In genomic region chr1:10170362-10170665, GRCh38 we compare ENCODE assay signal across 12 cellular contexts. TPM values are rescaled to one million over a fixed set of nuclear protein-coding genes. Genes with fewer than 3 reads are reported as not detected.
DNase-seq lines count a peak whose midpoint lies in the region; ATAC-seq, FAIRE-seq and TF ChIP-seq lines count a peak whose summit lies in the region.
"Had no signal": no experiment of that assay in that cellular context is flagged by ENCODE, and none has a peak within 500 bp of the region (broad histone marks: within the 10 kb centered on the region; RNA-seq: fewer than 3 reads in every experiment).

No MANE protein-coding gene starts in this region.

- H3K36me3 ChIP-seq in HepG2 (replicated peaks in 1 of 2; ENCODE audit: control insufficient read depth in 1 of 2, insufficient read depth in 2 of 2, low read length in 2 of 2) = peaks cover 1 to 11% of the 10 kb centered on the region in 2 experiments; a peak in 3 of 5 replicates
- H3K36me3 ChIP-seq in right lobe of liver = peaks cover 0 to 41% (median 5%) of the 10 kb centered on the region in 4 donors

- TF ChIP-seq POLR2A in HepG2 (IDR thresholded peaks at IDR 0.05; ENCODE audit: insufficient read depth in 1 of 2, low read depth in 2 of 2, low read length in 2 of 2) = no peak
- TF ChIP-seq POLR2A in right lobe of liver (IDR thresholded peaks at IDR 0.05) = no peak

- CTCF ChIA-PET in HepG2 (lab: Yijun Ruan, JAX; ENCODE audit: low intra/inter-chr PET ratio, low total read pairs) = no interaction called here

- no peaks in the 10 kb centered on the region for H3K9me3 Mint-ChIP-seq in activated naive CD8-positive, alpha-beta T cell (ENCODE audit: low read depth)

- no peak for TF ChIP-seq RAD21 in HepG2 (CRISPR knock-in tag; IDR thresholded peaks at IDR 0.05)

- WGBS in HepG2 (ENCODE audit: low lambda C conversion rate) = 62% methylated on average over 2 of the region's 2 CpGs
- WGBS in right lobe of liver (ENCODE audit: insufficient coverage, low coverage, low lambda C conversion rate, missing lambda C conversion rate) = 58% methylated on average over 2 of the region's 2 CpGs

- peak; percentile 36 for FAIRE-seq in HepG2 (lab: Jason Lieb, UNC)

- peaks cover 33% of the 10 kb centered on the region for H3K4me1 Mint-ChIP-seq in activated naive CD8-positive, alpha-beta T cell (ENCODE audit: low read depth)
- H3K4me1 Mint-ChIP-seq: WTC11 had no signal

- POLR2A ChIA-PET in HepG2 (lab: Yijun Ruan, JAX) = interaction anchor here (0.9 kb wide), 2 partner anchors 39 to 57 kb away, joined by 3 to 4 read pairs; no protein-coding TSS in a partner anchor

- intact Hi-C loops in HepG2 (cut with micrococcal nuclease; ENCODE audit: unreplicated experiment) = loop anchor here (5.0 kb wide), 1 partner anchor 42 kb away; the partner anchor contains the start of gene KIF1B
- intact Hi-C loops in right lobe of liver (cut with DNase I) = no loop called here
- intact Hi-C loops in head of caudate nucleus (cut with DNase I) = no loop called here

- no peaks in the 10 kb centered on the region for H4K20me1 ChIP-seq in HepG2 (ENCODE audit: insufficient read depth, low read length)
- H4K20me1 ChIP-seq: BLaER1 had no signal

- DNase-seq in HepG2 (ENCODE audit: low spot score) (no peak), right lobe of liver (no peak), NCI-H510A treated with DMSO at 0.1 percent for 48 hours (lab: John Stamatoyannopoulos, UW) (no peak), head of caudate nucleus (no peak)
- no peak for DNase-seq in stimulated activated naive CD8-positive, alpha-beta T cell treated with anti-CD3 and anti-CD28 coated beads, Interleukin-15, Interleukin-2, amounts not matched to agents 100 U/mL and 50 U/mL, for 24 hours
- DNase-seq: NCI-H1105 had no signal

- ATAC-seq in HepG2 = no peak
- no peak for ATAC-seq in right lobe of liver
- ATAC-seq in HG03460 (IDR thresholded peaks at IDR 0.05; ENCODE audit: unreplicated experiment) = peak; percentile 70
- peak; percentile 92 for ATAC-seq in stimulated activated naive CD8-positive, alpha-beta T cell treated with anti-CD3 and anti-CD28 coated beads, Interleukin-15, Interleukin-2, amounts not matched to agents 100 U/mL and 50 U/mL, for 24 hours
- ATAC-seq in GM19324 (IDR thresholded peaks at IDR 0.05; ENCODE audit: low FRiP score, unreplicated experiment) = no peak
- ATAC-seq: WTC11 had no signal

- H2AFZ ChIP-seq in HepG2 (ENCODE audit: low read length) = no peak overlapping the region

- peaks cover 21% of the 10 kb centered on the region for H3K36me3 Mint-ChIP-seq in activated naive CD8-positive, alpha-beta T cell

- H3K4me3 Mint-ChIP-seq in activated naive CD8-positive, alpha-beta T cell = peak overlapping the region; percentile 67
- H3K4me3 Mint-ChIP-seq: WTC11 had no signal

- H3K27ac ChIP-seq in HepG2 (ENCODE audit: extremely low read length, insufficient read depth, low read length) (peak overlapping the region; percentile 92), right lobe of liver (no peak overlapping the region)
- H3K27ac ChIP-seq: BLaER1, thoracic aorta had no signal

- in situ Hi-C loops in HepG2 (cut with HindIII; ENCODE audit: extremely low pct_ligation_motif_present, low pct_unique_long_range_greater_than_20kb) = no loop called here

- TF ChIP-seq EP300 in HepG2 (IDR thresholded peaks at IDR 0.05; ENCODE audit: low read depth in 2 of 2, low read length in 2 of 2) = no peak
- no peak for TF ChIP-seq EP300 in HepG2 (CRISPR knock-in tag; IDR thresholded peaks at IDR 0.05; ENCODE audit: borderline replicate concordance)

- peak overlapping the region; percentile 52 for H3K9ac ChIP-seq in HepG2 (ENCODE audit: insufficient read depth, low read depth, low read length)
- H3K9ac ChIP-seq: BLaER1 had no signal

- TF ChIP-seq CTCF in HepG2 (CRISPR knock-in tag; IDR thresholded peaks at IDR 0.05) = no peak
- TF ChIP-seq CTCF in right lobe of liver (IDR thresholded peaks at IDR 0.05) = no peak

- H3K27me3 Mint-ChIP-seq in activated naive CD8-positive, alpha-beta T cell = no peaks in the 10 kb centered on the region

- peak overlapping the region; percentile 77 for H3K4me2 ChIP-seq in HepG2 (ENCODE audit: low read depth, low read length)
- H3K4me2 ChIP-seq: BLaER1 had no signal

- no peaks in the 10 kb centered on the region for H3K27me3 ChIP-seq in HepG2 (ENCODE audit: control insufficient read depth in 1 of 2, insufficient read depth in 2 of 2, low read length in 2 of 2)
- H3K27me3 ChIP-seq in right lobe of liver = no peaks in the 10 kb centered on the region
- H3K27me3 ChIP-seq: BLaER1 had no signal

- BruUV-seq in HepG2 (replicated peaks; lab: Mats Ljungman, UMichigan) = no TSS peak

- no peaks in the 10 kb centered on the region for H3K9me3 ChIP-seq in HepG2 (ENCODE audit: low read length)
- H3K9me3 ChIP-seq in right lobe of liver = no peaks in the 10 kb centered on the region
- H3K9me3 ChIP-seq: thoracic aorta had no signal

- H3K27ac Mint-ChIP-seq in activated naive CD8-positive, alpha-beta T cell = peak overlapping the region; percentile 93
- H3K27ac Mint-ChIP-seq: WTC11 had no signal

- H3K4me1 ChIP-seq in HepG2 (ENCODE audit: insufficient read depth, low read length) = peaks cover 53% of the 10 kb centered on the region
- H3K4me1 ChIP-seq in right lobe of liver = no peaks in the 10 kb centered on the region
- H3K4me1 ChIP-seq: BLaER1 had no signal

- peaks cover 15% of the 10 kb centered on the region for H3K79me2 ChIP-seq in HepG2 (ENCODE audit: insufficient read depth, low read length)

- H3K4me3 ChIP-seq in HepG2 (replicated peaks in 1 of 3; ENCODE audit: insufficient read depth in 1 of 3, low read depth in 2 of 3, low read length in 3 of 3) (no peak overlapping the region; a peak in 1 of 6 replicates), right lobe of liver (no peak overlapping the region)
- H3K4me3 ChIP-seq: BLaER1, thoracic aorta had no signal

TF ChIP-seq in HepG2, 621 proteins besides CTCF, POLR2A, EP300 and RAD21:
- TF ChIP-seq SRF (IDR thresholded peaks at IDR 0.05; ENCODE audit: low read depth, low read length) = peak; percentile 39; the same call in 1 of the 2 replicates
- TF ChIP-seq, protein P1, sequence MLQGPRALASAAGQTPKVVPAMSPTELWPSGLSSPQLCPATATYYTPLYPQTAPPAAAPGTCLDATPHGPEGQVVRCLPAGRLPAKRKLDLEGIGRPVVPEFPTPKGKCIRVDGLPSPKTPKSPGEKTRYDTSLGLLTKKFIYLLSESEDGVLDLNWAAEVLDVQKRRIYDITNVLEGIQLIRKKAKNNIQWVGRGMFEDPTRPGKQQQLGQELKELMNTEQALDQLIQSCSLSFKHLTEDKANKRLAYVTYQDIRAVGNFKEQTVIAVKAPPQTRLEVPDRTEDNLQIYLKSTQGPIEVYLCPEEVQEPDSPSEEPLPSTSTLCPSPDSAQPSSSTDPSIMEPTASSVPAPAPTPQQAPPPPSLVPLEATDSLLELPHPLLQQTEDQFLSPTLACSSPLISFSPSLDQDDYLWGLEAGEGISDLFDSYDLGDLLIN (CRISPR knock-in tag; IDR thresholded peaks at IDR 0.05; ENCODE audit: borderline replicate concordance) = no peak

RNA-seq across cellular contexts. Expression of gene KIF1B, which starts 40.1 kb away (rescaled TPM):
- total RNA-seq in HepG2 (2016; rRNA removed; fragmentation: Illumina TruSeq; extraction: Trizol) (26.7 and 43.6 TPM in 2 replicates), right lobe of liver (10 to 100 TPM; 21.7 to 29.4 (median 23.2) TPM)
- total RNA-seq in HepG2 (2016; cell fraction: cytosol; rRNA removed; fragmentation: Illumina TruSeq; extraction: Trizol; ENCODE audit: low read depth) = 5.1 and 5.3 TPM in 2 replicates
- total RNA-seq in HepG2 (2016; cell fraction: insoluble cytoplasmic fraction; rRNA removed; fragmentation: Illumina TruSeq; extraction: Trizol) = 25.5 and 40.1 TPM in 2 replicates
- 11.3 and 11.4 TPM in 2 replicates for total RNA-seq in HepG2 (2016; cell fraction: membrane; rRNA removed; fragmentation: Illumina TruSeq; extraction: Trizol)
- 35.4 and 42.7 TPM in 2 replicates for total RNA-seq in HepG2 (2016; cell fraction: nucleus; rRNA removed; fragmentation: Illumina TruSeq; extraction: Trizol)
- 27.0 and 32.5 TPM in 2 replicates for polyA plus RNA-seq in HepG2 (2011; rRNA removed)
- 18.2 and 23.8 TPM in 2 replicates for polyA plus RNA-seq in HepG2 (2011; cell fraction: cytosol; rRNA removed)
- polyA plus RNA-seq in HepG2 (2011; cell fraction: nucleus; rRNA removed) = 22.1 and 26.2 TPM in 2 replicates
- 21.2 and 27.8 TPM in 2 replicates for polyA plus RNA-seq in HepG2 (2012)
- polyA plus RNA-seq in HepG2 (2016; cell fraction: cytosol; fragmentation: Illumina TruSeq; extraction: Trizol; ENCODE audit: low read depth) = 0.59 and 0.67 TPM in 2 replicates
- polyA plus RNA-seq in HepG2 (2016; cell fraction: insoluble cytoplasmic fraction; fragmentation: Illumina TruSeq; extraction: Trizol; ENCODE audit: low read depth) = 23.0 and 24.6 TPM in 2 replicates
- polyA plus RNA-seq in HepG2 (2016; cell fraction: membrane; fragmentation: Illumina TruSeq; extraction: Trizol; ENCODE audit: low read depth) = 1.5 and 1.9 TPM in 2 replicates
- polyA plus RNA-seq in HepG2 (2016; cell fraction: nucleus; fragmentation: Illumina TruSeq; extraction: Trizol; ENCODE audit: insufficient read depth, low read depth) = 22.3 and 23.8 TPM in 2 replicates
- 24.7 and 78.1 TPM in 2 replicates for polyA minus RNA-seq in HepG2 (2011; rRNA and poly(A)+ RNA removed; ENCODE audit: low replicate concordance)
- polyA minus RNA-seq in HepG2 (2011; cell fraction: cytosol; rRNA and poly(A)+ RNA removed) = 37.6 and 42.0 TPM in 2 replicates
- polyA minus RNA-seq in HepG2 (2011; cell fraction: nucleus; rRNA and poly(A)+ RNA removed) = 62.1 and 75.5 TPM in 2 replicates

Comparison
In these comparisons a context has a peak if more than half of its experiments do, and no peak if none do; other contexts are left out.
1. ATAC-seq: peak in HG03460 (single experiment) and stimulated activated naive CD8-positive, alpha-beta T cell treated with anti-CD3 and anti-CD28 coated beads, Interleukin-15, Interleukin-2, amounts not matched to agents 100 U/mL and 50 U/mL, for 24 hours (single experiment); none in HepG2 (single experiment), right lobe of liver (0 of 4) and GM19324 (single experiment).